In the genomic region with DNA sequence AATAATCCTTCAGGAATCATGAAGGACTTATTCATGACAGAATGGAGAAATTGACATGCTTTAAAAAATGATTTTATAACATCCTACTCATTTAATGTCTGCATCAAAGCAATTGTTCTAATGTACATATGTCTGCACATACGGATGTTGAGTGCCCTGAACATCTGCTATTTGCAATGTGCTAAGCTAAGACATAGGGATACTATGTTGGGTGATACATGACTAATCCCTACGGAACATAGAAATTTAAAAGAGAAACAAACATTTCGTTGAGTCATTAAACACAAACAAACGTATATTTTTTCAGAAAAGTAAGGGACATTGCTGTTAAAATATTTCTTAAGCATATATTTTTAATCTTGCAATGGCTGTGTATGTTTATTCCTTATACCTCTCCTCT, we compare ENCODE assay signal across 20 cellular contexts.
"Had no signal": no experiment of that assay in that cellular context is flagged by ENCODE, and none has a peak within 500 bp of the region (broad histone marks: within the 10 kb centered on the region; RNA-seq: fewer than 3 reads in every experiment).

No MANE protein-coding gene starts in this region.

- DNase-seq: KBM-7, MG63, NCI-H1092, NCI-H1105 treated with DMSO at 0.1 percent for 48 hours, NCI-H1417 treated with DMSO at 0.1 percent for 48 hours, NCI-H146, NCI-H1694 treated with DMSO at 0.1 percent for 48 hours, NCI-H1930, NCI-H2081, NCI-H2107, NCI-H345, NCI-H446 treated with DMSO at 0.1 percent for 48 hours, NCI-H510A treated with DMSO at 0.1 percent for 48 hours, NCI-H69, NCI-H774, PC-3, SK-N-SH, SW 1271, T-cell had no signal

- ATAC-seq: Panc1, PC-3, T-cell had no signal
